In the genomic region with DNA sequence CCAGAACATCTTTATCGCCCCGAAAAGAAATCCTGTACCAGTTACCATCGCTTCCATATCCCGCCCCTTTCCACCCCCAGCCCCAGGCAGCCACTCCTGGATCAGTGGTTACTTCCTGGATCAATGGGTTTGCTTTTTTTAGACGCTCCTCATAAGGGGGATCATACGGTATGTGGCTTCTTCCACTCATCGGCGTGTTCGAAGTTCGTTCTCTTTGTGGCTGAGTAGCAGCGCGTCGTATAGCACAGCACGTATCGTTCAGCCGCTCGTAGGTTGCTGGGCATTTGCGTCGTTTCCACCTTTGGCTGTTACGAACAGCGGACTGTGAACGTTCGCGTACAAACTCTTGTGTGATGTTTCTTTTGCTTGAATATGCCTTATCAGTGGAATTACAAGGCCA, we compare ENCODE assay signal across 15 cellular contexts. TPM values are rescaled to one million over a fixed set of nuclear protein-coding genes. Genes with fewer than 3 reads are reported as not detected.
DNase-seq lines count a peak whose midpoint lies in the region; ATAC-seq and TF ChIP-seq lines count a peak whose summit lies in the region.
"Had no signal": no experiment of that assay in that cellular context is flagged by ENCODE, and none has a peak within 500 bp of the region (broad histone marks: within the 10 kb centered on the region; RNA-seq: fewer than 3 reads in every experiment).

No MANE protein-coding gene starts in this region.

- TF ChIP-seq CTCF in WTC11 (IDR thresholded peaks at IDR 0.05) (no peak), endothelial cell (IDR thresholded peaks at IDR 0.05; ENCODE audit: unreplicated experiment) (no peak), type B pancreatic cell (conservative IDR thresholded peaks at IDR 0.05) (no peak)

- in situ Hi-C loops in KBM-7 (cut with MboI; ENCODE audit: low pct_unique_long_range_greater_than_20kb, low sequenced_read_pairs), result no loop called here

- no peak for DNase-seq in activated naive CD4-positive, alpha-beta T cell treated with anti-CD3 and anti-CD28 coated beads, Interleukin-2, amount 10 ng/mL, durations not matched to agents 7 days and 5 days
- DNase-seq in activated naive CD4-positive, alpha-beta T cell treated with Interleukin-2 at 50 U/mL for 16 hours, result no peak
- no peak for DNase-seq in WTC11 (ENCODE audit: low spot score)
- DNase-seq in endothelial cell (ENCODE audit: low spot score), result no peak
- DNase-seq in type B pancreatic cell (ENCODE audit: extremely low spot score, unreplicated experiment), result no peak
- no peak for DNase-seq in KBM-7
- DNase-seq in left cardiac atrium, result no peak
- DNase-seq in T-helper 9 cell, result no peak
- DNase-seq: AML-193, GM23248, IMR-90, lower lobe of right lung, NCI-H1092 treated with DMSO at 0.1 percent for 48 hours, NCI-H345, stomach had no signal

- POLR2A ChIA-PET in WTC11 (lab: Charles Lee), result no interaction called here

- no peak for ATAC-seq in WTC11
- no peak for ATAC-seq in left cardiac atrium
- ATAC-seq: lower lobe of right lung had no signal

- peaks cover 8% of the 10 kb centered on the region for H3K27me3 Mint-ChIP-seq in activated naive CD4-positive, alpha-beta T cell treated with anti-CD3 and anti-CD28 coated beads, Interleukin-2, amount 10 ng/mL, durations not matched to agents 7 days and 5 days
- H3K27me3 Mint-ChIP-seq in WTC11 (ENCODE audit: low read depth), result no peaks in the 10 kb centered on the region
- H3K27me3 Mint-ChIP-seq in endothelial cell (ENCODE audit: unreplicated experiment), result peaks cover 18% of the 10 kb centered on the region
- no peaks in the 10 kb centered on the region for H3K27me3 Mint-ChIP-seq in type B pancreatic cell

- peaks cover 14% of the 10 kb centered on the region for H3K36me3 Mint-ChIP-seq in activated naive CD4-positive, alpha-beta T cell treated with anti-CD3 and anti-CD28 coated beads, Interleukin-2, amount 10 ng/mL, durations not matched to agents 7 days and 5 days
- H3K36me3 Mint-ChIP-seq in WTC11 (peaks cover 7% of the 10 kb centered on the region), endothelial cell (ENCODE audit: low read depth, unreplicated experiment) (peaks cover 16% of the 10 kb centered on the region), type B pancreatic cell (peaks cover 3% of the 10 kb centered on the region)

- intact Hi-C loops in left cardiac atrium (cut with DNase I), result no loop called here

- H3K9me3 Mint-ChIP-seq in activated naive CD4-positive, alpha-beta T cell treated with anti-CD3 and anti-CD28 coated beads, Interleukin-2, amount 10 ng/mL, durations not matched to agents 7 days and 5 days, result no peaks in the 10 kb centered on the region
- H3K9me3 Mint-ChIP-seq in WTC11 (no peaks in the 10 kb centered on the region), endothelial cell (ENCODE audit: unreplicated experiment) (no peaks in the 10 kb centered on the region), type B pancreatic cell (no peaks in the 10 kb centered on the region)

- CTCF ChIA-PET in activated naive CD4-positive, alpha-beta T cell treated with anti-CD3 and anti-CD28 coated beads, Interleukin-2, amount 10 ng/mL, durations not matched to agents 7 days and 5 days (lab: Charles Lee), result no interaction called here
- CTCF ChIA-PET in WTC11 (lab: Charles Lee), result no interaction called here

- peaks cover 31% of the 10 kb centered on the region for H3K4me1 Mint-ChIP-seq in activated naive CD4-positive, alpha-beta T cell treated with anti-CD3 and anti-CD28 coated beads, Interleukin-2, amount 10 ng/mL, durations not matched to agents 7 days and 5 days
- H3K4me1 Mint-ChIP-seq in WTC11 (peaks cover 10% of the 10 kb centered on the region), endothelial cell (ENCODE audit: unreplicated experiment) (peaks cover 12% of the 10 kb centered on the region), type B pancreatic cell (ENCODE audit: unreplicated experiment) (peaks cover 11% of the 10 kb centered on the region)

- peak overlapping the region; percentile 42 for H3K27ac Mint-ChIP-seq in activated naive CD4-positive, alpha-beta T cell treated with anti-CD3 and anti-CD28 coated beads, Interleukin-2, amount 10 ng/mL, durations not matched to agents 7 days and 5 days
- H3K27ac Mint-ChIP-seq in WTC11 (no peak overlapping the region), endothelial cell (ENCODE audit: unreplicated experiment) (peak overlapping the region; percentile 15), type B pancreatic cell (peak overlapping the region; percentile 77)

- H3K4me3 Mint-ChIP-seq in activated naive CD4-positive, alpha-beta T cell treated with anti-CD3 and anti-CD28 coated beads, Interleukin-2, amount 10 ng/mL, durations not matched to agents 7 days and 5 days, result peak overlapping the region; percentile 93
- H3K4me3 Mint-ChIP-seq in WTC11, result peak overlapping the region; percentile 78
- peak overlapping the region; percentile 78 for H3K4me3 Mint-ChIP-seq in endothelial cell (ENCODE audit: unreplicated experiment)
- H3K4me3 Mint-ChIP-seq in type B pancreatic cell, result peak overlapping the region; percentile 94

TF ChIP-seq in WTC11, 78 proteins besides CTCF, POLR2A, EP300 and RAD21:
- TF ChIP-seq, protein P1, sequence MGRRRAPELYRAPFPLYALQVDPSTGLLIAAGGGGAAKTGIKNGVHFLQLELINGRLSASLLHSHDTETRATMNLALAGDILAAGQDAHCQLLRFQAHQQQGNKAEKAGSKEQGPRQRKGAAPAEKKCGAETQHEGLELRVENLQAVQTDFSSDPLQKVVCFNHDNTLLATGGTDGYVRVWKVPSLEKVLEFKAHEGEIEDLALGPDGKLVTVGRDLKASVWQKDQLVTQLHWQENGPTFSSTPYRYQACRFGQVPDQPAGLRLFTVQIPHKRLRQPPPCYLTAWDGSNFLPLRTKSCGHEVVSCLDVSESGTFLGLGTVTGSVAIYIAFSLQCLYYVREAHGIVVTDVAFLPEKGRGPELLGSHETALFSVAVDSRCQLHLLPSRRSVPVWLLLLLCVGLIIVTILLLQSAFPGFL (CRISPR knock-in tag; IDR thresholded peaks at IDR 0.05; ENCODE audit: borderline replicate concordance), result no peak
- TF ChIP-seq, protein P2, sequence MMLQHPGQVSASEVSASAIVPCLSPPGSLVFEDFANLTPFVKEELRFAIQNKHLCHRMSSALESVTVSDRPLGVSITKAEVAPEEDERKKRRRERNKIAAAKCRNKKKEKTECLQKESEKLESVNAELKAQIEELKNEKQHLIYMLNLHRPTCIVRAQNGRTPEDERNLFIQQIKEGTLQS (CRISPR knock-in tag; conservative IDR thresholded peaks at IDR 0.05), result no peak
- TF ChIP-seq, protein P3, sequence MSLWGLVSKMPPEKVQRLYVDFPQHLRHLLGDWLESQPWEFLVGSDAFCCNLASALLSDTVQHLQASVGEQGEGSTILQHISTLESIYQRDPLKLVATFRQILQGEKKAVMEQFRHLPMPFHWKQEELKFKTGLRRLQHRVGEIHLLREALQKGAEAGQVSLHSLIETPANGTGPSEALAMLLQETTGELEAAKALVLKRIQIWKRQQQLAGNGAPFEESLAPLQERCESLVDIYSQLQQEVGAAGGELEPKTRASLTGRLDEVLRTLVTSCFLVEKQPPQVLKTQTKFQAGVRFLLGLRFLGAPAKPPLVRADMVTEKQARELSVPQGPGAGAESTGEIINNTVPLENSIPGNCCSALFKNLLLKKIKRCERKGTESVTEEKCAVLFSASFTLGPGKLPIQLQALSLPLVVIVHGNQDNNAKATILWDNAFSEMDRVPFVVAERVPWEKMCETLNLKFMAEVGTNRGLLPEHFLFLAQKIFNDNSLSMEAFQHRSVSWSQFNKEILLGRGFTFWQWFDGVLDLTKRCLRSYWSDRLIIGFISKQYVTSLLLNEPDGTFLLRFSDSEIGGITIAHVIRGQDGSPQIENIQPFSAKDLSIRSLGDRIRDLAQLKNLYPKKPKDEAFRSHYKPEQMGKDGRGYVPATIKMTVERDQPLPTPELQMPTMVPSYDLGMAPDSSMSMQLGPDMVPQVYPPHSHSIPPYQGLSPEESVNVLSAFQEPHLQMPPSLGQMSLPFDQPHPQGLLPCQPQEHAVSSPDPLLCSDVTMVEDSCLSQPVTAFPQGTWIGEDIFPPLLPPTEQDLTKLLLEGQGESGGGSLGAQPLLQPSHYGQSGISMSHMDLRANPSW (CRISPR knock-in tag; conservative IDR thresholded peaks at IDR 0.05; ENCODE audit: low read depth), result no peak
- TF ChIP-seq GTF2I (CRISPR knock-in tag; conservative IDR thresholded peaks at IDR 0.05), result no peak
- no peak for TF ChIP-seq ZNF121 (CRISPR knock-in tag; IDR thresholded peaks at IDR 0.05)
- no peak for TF ChIP-seq TCF7 (CRISPR knock-in tag; IDR thresholded peaks at IDR 0.05; ENCODE audit: low read depth)
- no peak for TF ChIP-seq NR3C1 (CRISPR knock-in tag; conservative IDR thresholded peaks at IDR 0.05; ENCODE audit: low read depth)

RNA-seq across cellular contexts. Expression of a gene that starts 1.8 kb away (rescaled TPM):
- total RNA-seq in WTC11 (2021) (38.0 to 41.4 TPM (median 39.6 TPM) in 3 replicates), endothelial cell (ENCODE audit: unreplicated experiment) (18.2 TPM), type B pancreatic cell (ENCODE audit: low replicate concordance) (23.9 and 27.8 TPM in 2 replicates), left cardiac atrium (10 to 100 TPM in 1 of 2 donors, 1 to 10 TPM in 1; 8.4 to 10.9 TPM)

RNA-seq across cellular contexts. Expression of a gene that starts 2.0 kb away (rescaled TPM):
- total RNA-seq in WTC11 (2021) (32.7 to 34.2 TPM (median 33.3 TPM) in 3 replicates), endothelial cell (ENCODE audit: unreplicated experiment) (16.1 TPM), type B pancreatic cell (ENCODE audit: low replicate concordance) (22.1 and 30.5 TPM in 2 replicates), left cardiac atrium (10 to 100 TPM in 1 of 2 donors, 1 to 10 TPM in 1; 8.7 to 11.3 TPM)
